ENCODE assay signal across 22 cellular contexts in the genomic region with DNA sequence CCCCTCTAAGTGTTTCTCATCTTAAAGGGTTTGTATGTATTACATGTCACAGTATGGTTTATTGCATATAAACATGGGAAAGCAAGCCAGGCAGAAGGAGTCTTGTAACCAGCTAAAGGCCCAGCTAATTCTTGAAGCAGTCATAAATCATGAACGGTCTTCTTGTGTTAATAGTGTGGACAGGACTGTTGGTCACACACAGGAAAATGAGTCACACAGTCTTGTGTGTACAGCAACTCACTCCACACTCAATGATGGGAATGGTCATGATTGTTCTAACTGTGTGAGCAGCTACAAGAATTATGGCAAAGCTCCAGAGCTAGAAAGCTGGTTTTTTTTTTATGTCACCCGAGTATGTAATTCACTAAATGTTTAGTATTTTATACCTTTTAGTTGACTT.
DNase-seq lines count a peak whose midpoint lies in the region; ATAC-seq and TF ChIP-seq lines count a peak whose summit lies in the region.
"Had no signal": no experiment of that assay in that cellular context is flagged by ENCODE, and none has a peak within 500 bp of the region (broad histone marks: within the 10 kb centered on the region; RNA-seq: fewer than 3 reads in every experiment).

No MANE protein-coding gene starts in this region.

- no peaks in the 10 kb centered on the region for H3K9me3 ChIP-seq in right lobe of liver
- H3K9me3 ChIP-seq: A549, body of pancreas, heart right ventricle, SK-N-SH, uterus had no signal

- ATAC-seq in right lobe of liver (peak in 1 of 4 donors; percentile 68), GM21619 (IDR thresholded peaks at IDR 0.05; ENCODE audit: unreplicated experiment) (no peak)
- ATAC-seq: A549; activated CD8-positive, alpha-beta T cell treated with anti-CD3 and anti-CD28 coated beads for 36 hours; body of pancreas; left colon; stimulated activated memory B cell treated with anti-CD40 and anti-IgM and Interleukin-4, amounts not matched to agents 10 μg/mL and 1 μg/mL and 100 μg/mL, for 72 hours had no signal

- peak; percentile 17 for DNase-seq in AG08396 (ENCODE audit: low spot score)
- DNase-seq in NCI-H226 = peak; percentile 51
- peak; percentile 83 for DNase-seq in epithelial cell of esophagus (ENCODE audit: low read depth)
- no peak for DNase-seq in right lobe of liver
- no peak for DNase-seq in T-helper 1 cell
- DNase-seq in lower leg skin (ENCODE audit: low spot score in 2 of 2) = no peak
- no peak for DNase-seq in SIG-M5 (lab: John Stamatoyannopoulos, UW)
- DNase-seq: activated CD8-positive, alpha-beta T cell treated with anti-CD3 and anti-CD28 coated beads for 36 hours; activated gamma-delta T cell; effector CD4-positive, alpha-beta T cell; GOT3; heart right ventricle; left colon; naive B cell; NCI-H1048; NCI-H2171; SK-N-SH; uterus had no signal

- whole genome bisulfite sequencing in right lobe of liver (ENCODE audit: insufficient coverage, low coverage, low lambda C conversion rate, missing lambda C conversion rate) = 39% methylated on average over 2 of the region's 2 CpGs
- 54 to 56% methylated on average over 2 of the region's 2 CpGs for WGBS in lower leg skin, 2 donors

- peaks cover 0 to 76% (median 19%) of the 10 kb centered on the region in 4 donors for H3K4me1 ChIP-seq in right lobe of liver
- H3K4me1 ChIP-seq: A549, uterus had no signal

- H3K4me3 ChIP-seq in epithelial cell of esophagus (ENCODE audit: low read length) (no peak overlapping the region), right lobe of liver (no peak overlapping the region), lower leg skin (ENCODE audit: low read depth, poor library complexity, severe bottlenecking) (no peak overlapping the region)
- H3K4me3 ChIP-seq: A549, body of pancreas, heart right ventricle, uterus had no signal

- TF ChIP-seq CTCF in epithelial cell of esophagus (IDR thresholded peaks at IDR 0.05; ENCODE audit: insufficient read depth, low read depth, low read length, missing control alignments) (no peak), right lobe of liver (IDR thresholded peaks at IDR 0.05) (no peak), lower leg skin (IDR thresholded peaks at IDR 0.05) (no peak)

- H3K27me3 ChIP-seq in right lobe of liver = no peaks in the 10 kb centered on the region
- H3K27me3 ChIP-seq: body of pancreas, heart right ventricle, uterus had no signal

- intact Hi-C loops in right lobe of liver (cut with DNase I) = no loop called here
- intact Hi-C loops in lower leg skin (cut with DNase I; ENCODE audit: low total_unique reads) = no loop called here

- no peaks in the 10 kb centered on the region for H3K36me3 ChIP-seq in right lobe of liver
- H3K36me3 ChIP-seq: heart right ventricle, uterus had no signal

- TF ChIP-seq POLR2A in right lobe of liver (IDR thresholded peaks at IDR 0.05) = peak; percentile 32
- no peak for TF ChIP-seq POLR2A in lower leg skin (IDR thresholded peaks at IDR 0.05)

- peak overlapping the region; percentile 36 to 83 (median 67) for H3K27ac ChIP-seq in right lobe of liver
- H3K27ac ChIP-seq: A549, body of pancreas had no signal

Comparison
In these comparisons a context has a peak if more than half of its experiments do, and no peak if none do; other contexts are left out.
1. DNase-seq: peak in AG08396 (single experiment), NCI-H226 (single experiment) and epithelial cell of esophagus (single experiment); none in right lobe of liver (0 of 3), T-helper 1 cell (0 of 5), lower leg skin (0 of 2) and SIG-M5 (single experiment).